ENCODE assay signal across 25 cellular contexts in genomic region chr22:27307545-27308279, GRCh38.
"Had no signal": no experiment of that assay in that cellular context is flagged by ENCODE, and none has a peak within 500 bp of the region (broad histone marks: within the 10 kb centered on the region; RNA-seq: fewer than 3 reads in every experiment).

No MANE protein-coding gene starts in this region.

- H3K4me1 ChIP-seq: left lung, uterus had no signal

- H3K4me3 ChIP-seq: dorsolateral prefrontal cortex, left lung, mucosa of descending colon, tibial artery, uterus had no signal

- DNase-seq: activated CD4-positive, alpha-beta memory T cell treated with anti-CD3 and anti-CD28 coated beads for 36 hours; activated CD4-positive, alpha-beta T cell treated with anti-CD3 and anti-CD28 coated beads for 4 hours; activated naive CD4-positive, alpha-beta T cell; activated naive CD8-positive, alpha-beta T cell treated with anti-CD3 and anti-CD28 coated beads for 36 hours; activated T-cell treated with anti-CD3 and anti-CD28 coated beads, Interleukin-2, amount 50 U/mL, for 1 hour; amniotic stem cell; central memory CD4-positive, alpha-beta T cell; dorsolateral prefrontal cortex; endodermal cell; foreskin melanocyte; glutamatergic neuron; kidney; left lung; mucosa of descending colon; naive B cell; stimulated activated CD4-positive, alpha-beta T cell treated with anti-CD3 and anti-CD28 coated beads, Interleukin-12 subunit alpha, Interleukin-12 subunit beta, amount 100 ng/mL, for 4 hours; stimulated activated CD4-positive, alpha-beta T cell treated with anti-CD3 and anti-CD28 coated beads, Interleukin-1b, Interleukin-23, amount 100 ng/mL, for 48 hours; stimulated activated CD8-positive, alpha-beta memory T cell treated with anti-CD3 and anti-CD28 coated beads, Interleukin-4, amount 100 ng/mL, for 48 hours; stimulated activated naive CD4-positive, alpha-beta T cell; substantia nigra; tibial artery; uterus had no signal

- H3K27ac ChIP-seq: dorsolateral prefrontal cortex, epithelial cell of prostate, left lung, tibial artery had no signal

- H3K36me3 ChIP-seq: left lung, tibial artery, uterus had no signal

- H3K9me3 ChIP-seq: mucosa of descending colon, uterus had no signal

- ATAC-seq: activated T-helper 17 cell treated with anti-CD3 and anti-CD28 coated beads, Interleukin-2, amount 50 U/mL, for 72 hours; left lung; WTC11 had no signal

- H3K27me3 ChIP-seq: tibial artery, uterus had no signal
